In genomic region chr2:215724171-215724570, GRCh38 we compare ENCODE assay signal across 18 cellular contexts.
"Had no signal": no experiment of that assay in that cellular context is flagged by ENCODE, and none has a peak within 500 bp of the region (broad histone marks: within the 10 kb centered on the region; RNA-seq: fewer than 3 reads in every experiment).

No MANE protein-coding gene starts in this region.

- H3K4me3 Mint-ChIP-seq: activated CD4-positive, alpha-beta T cell treated with anti-CD3 and anti-CD28 coated beads, Interleukin-2, amount 10 ng/mL, durations not matched to agents 24 days and 14 days; activated T-cell treated with anti-CD3 and anti-CD28 coated beads, Interleukin-2, amount 50 U/mL, for 72 hours; nephron; stimulated activated naive CD8-positive, alpha-beta T cell treated with anti-CD3 and anti-CD28 coated beads, Interleukin-15, Interleukin-2, amounts not matched to agents 100 ng/mL and 50 ng/mL, for 24 hours had no signal

- H3K27me3 Mint-ChIP-seq: progenitor cell of endocrine pancreas had no signal

- H3K27me3 ChIP-seq: colonic mucosa, esophagus muscularis mucosa, spleen, testis had no signal

- H3K9me3 Mint-ChIP-seq: stimulated activated naive CD8-positive, alpha-beta T cell treated with anti-CD3 and anti-CD28 coated beads, Interleukin-15, Interleukin-2, amounts not matched to agents 100 ng/mL and 50 ng/mL, for 24 hours had no signal

- H3K4me3 ChIP-seq: colonic mucosa, esophagus muscularis mucosa, spleen, testis had no signal

- H3K27ac Mint-ChIP-seq: activated CD4-positive, alpha-beta T cell treated with anti-CD3 and anti-CD28 coated beads, Interleukin-2, amount 10 ng/mL, durations not matched to agents 24 days and 14 days; activated naive CD4-positive, alpha-beta T cell treated with anti-CD3 and anti-CD28 coated beads, Interleukin-2, amount 50 U/mL, for 72 hours; activated T-cell treated with anti-CD3 and anti-CD28 coated beads, Interleukin-2, amount 50 U/mL, for 72 hours; nephron; progenitor cell of endocrine pancreas; stimulated activated naive CD8-positive, alpha-beta T cell treated with anti-CD3 and anti-CD28 coated beads, Interleukin-15, Interleukin-2, amounts not matched to agents 100 ng/mL and 50 ng/mL, for 24 hours had no signal

- H3K4me1 ChIP-seq: colonic mucosa, testis had no signal

- H3K9me3 ChIP-seq: colonic mucosa, esophagus muscularis mucosa, spleen, testis had no signal

- H3K27ac ChIP-seq: colonic mucosa, esophagus muscularis mucosa, spleen, testis had no signal

- H3K36me3 Mint-ChIP-seq: activated naive CD4-positive, alpha-beta T cell treated with anti-CD3 and anti-CD28 coated beads, Interleukin-2, amount 50 U/mL, for 72 hours had no signal

- H3K4me1 Mint-ChIP-seq: activated CD4-positive, alpha-beta T cell treated with anti-CD3 and anti-CD28 coated beads, Interleukin-2, amount 10 ng/mL, durations not matched to agents 24 days and 14 days had no signal

- H3K36me3 ChIP-seq: colonic mucosa, esophagus muscularis mucosa, spleen had no signal

- ATAC-seq: activated naive CD4-positive, alpha-beta T cell treated with anti-CD3 and anti-CD28 coated beads, Interleukin-2, amount 50 U/mL, for 72 hours; activated T-cell treated with anti-CD3 and anti-CD28 coated beads, Interleukin-2, amount 50 U/mL, for 72 hours; left ventricle myocardium superior; right cardiac atrium had no signal

- DNase-seq: activated CD4-positive, alpha-beta T cell treated with anti-CD3 and anti-CD28 coated beads, Interleukin-2, amount 10 ng/mL, durations not matched to agents 24 days and 14 days; activated CD4-positive, CD25-positive, alpha-beta regulatory T cell; activated CD8-positive, alpha-beta memory T cell treated with anti-CD3 and anti-CD28 coated beads, Interleukin-2, amount 50 U/mL, for 48 hours; activated gamma-delta T cell; activated T-cell treated with anti-CD3 and anti-CD28 coated beads, Interleukin-2, amount 50 U/mL, for 72 hours; caudate nucleus; colonic mucosa; hippocampal formation; left ventricle myocardium superior; nucleus accumbens; right cardiac atrium; spleen; testis had no signal
